Comparison of ENCODE assay signal across 10 cellular contexts in the genomic region with DNA sequence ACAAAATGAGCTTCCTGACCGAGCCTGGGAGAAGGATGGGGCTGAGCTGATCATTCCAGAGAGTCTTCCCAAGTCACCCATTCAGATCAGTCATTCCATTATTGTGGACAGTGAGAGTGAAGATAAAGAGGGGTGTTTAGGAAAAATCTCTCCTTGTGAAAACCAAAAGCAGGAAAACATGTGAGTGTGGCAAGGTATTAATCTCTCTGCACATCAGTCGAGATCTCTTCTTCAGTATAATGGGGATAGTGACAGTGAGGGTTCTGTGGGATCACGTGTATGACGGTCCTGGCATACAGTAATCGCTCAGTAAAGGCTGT. TPM values are rescaled to one million over a fixed set of nuclear protein-coding genes. Genes with fewer than 3 reads are reported as not detected.
DNase-seq lines count a peak whose midpoint lies in the region; ATAC-seq and TF ChIP-seq lines count a peak whose summit lies in the region.
"Had no signal": no experiment of that assay in that cellular context is flagged by ENCODE, and none has a peak within 500 bp of the region (broad histone marks: within the 10 kb centered on the region; RNA-seq: fewer than 3 reads in every experiment).

No MANE protein-coding gene starts in this region.

- H3K27me3 Mint-ChIP-seq in CD8-positive, alpha-beta T cell (ENCODE audit: low read depth), result no peaks in the 10 kb centered on the region
- peaks cover 16% of the 10 kb centered on the region for H3K27me3 Mint-ChIP-seq in glutamatergic neuron (ENCODE audit: unreplicated experiment)

- H3K4me3 ChIP-seq in CD8-positive, alpha-beta T cell (ENCODE audit: low read depth, low read length), result no peak overlapping the region
- peak overlapping the region; percentile 18; the same call in 1 of the 2 replicates for H3K4me3 ChIP-seq in SK-N-MC
- H3K4me3 ChIP-seq in gastrocnemius medialis, result peak overlapping the region; percentile 37 to 41 (median 39)

- no peaks in the 10 kb centered on the region for H3K36me3 ChIP-seq in CD8-positive, alpha-beta T cell (ENCODE audit: insufficient read depth, low read length)
- no peaks in the 10 kb centered on the region for H3K36me3 ChIP-seq in SK-N-MC (ENCODE audit: insufficient read depth, low read length)
- H3K36me3 ChIP-seq in gastrocnemius medialis, result no peaks in the 10 kb centered on the region

- DNase-seq in CD8-positive, alpha-beta T cell, result no peak
- no peak for DNase-seq in SK-N-MC (ENCODE audit: low read depth, low spot score)
- DNase-seq in glutamatergic neuron, result no peak
- DNase-seq in gastrocnemius medialis, result no peak
- no peak for DNase-seq in C1 segment of cervical spinal cord (lab: John Stamatoyannopoulos, UW)
- DNase-seq in HCEC 1CT, result no peak
- DNase-seq in sciatic nerve (ENCODE audit: low spot score), result no peak
- DNase-seq: DND-41; stimulated activated CD4-positive, alpha-beta T cell treated with anti-CD3 and anti-CD28 coated beads, Interleukin-4, amount 100 ng/mL, for 4 hours had no signal

- H3K27ac ChIP-seq in CD8-positive, alpha-beta T cell (ENCODE audit: low read depth, low read length), result no peak overlapping the region
- H3K27ac ChIP-seq in SK-N-MC (no peak overlapping the region), gastrocnemius medialis (peak overlapping the region; percentile 90 to 95 (median 92))

- in situ Hi-C loops in gastrocnemius medialis (cut with MboI; ENCODE audit: low sequenced_read_pairs in 4 of 4), result no loop called here

- peaks cover 38% of the 10 kb centered on the region for H3K4me1 Mint-ChIP-seq in CD8-positive, alpha-beta T cell (ENCODE audit: low read depth)
- peaks cover 62% of the 10 kb centered on the region for H3K4me1 Mint-ChIP-seq in glutamatergic neuron (ENCODE audit: low read depth, unreplicated experiment)

- H3K27ac Mint-ChIP-seq in CD8-positive, alpha-beta T cell, result peak overlapping the region; percentile 70
- peak overlapping the region; percentile 100 for H3K27ac Mint-ChIP-seq in glutamatergic neuron (ENCODE audit: unreplicated experiment)

- H3K9me3 Mint-ChIP-seq in CD8-positive, alpha-beta T cell, result no peaks in the 10 kb centered on the region
- peaks cover 24% of the 10 kb centered on the region for H3K9me3 Mint-ChIP-seq in glutamatergic neuron (ENCODE audit: unreplicated experiment)

- CTCF ChIA-PET in CD8-positive, alpha-beta T cell (lab: Charles Lee), result no interaction called here

- H3K4me1 ChIP-seq in CD8-positive, alpha-beta T cell (ENCODE audit: insufficient read depth, low read length), result no peaks in the 10 kb centered on the region
- peaks cover 77 to 79% of the 10 kb centered on the region in 2 donors for H3K4me1 ChIP-seq in gastrocnemius medialis

- POLR2A ChIA-PET in CD8-positive, alpha-beta T cell (lab: Charles Lee), result no interaction called here

- H3K27me3 ChIP-seq in CD8-positive, alpha-beta T cell (ENCODE audit: insufficient read depth, low read length), result no peaks in the 10 kb centered on the region
- H3K27me3 ChIP-seq in gastrocnemius medialis, result no peaks in the 10 kb centered on the region

- TF ChIP-seq POLR2A in gastrocnemius medialis (IDR thresholded peaks at IDR 0.05), result no peak

- H3K9ac ChIP-seq in SK-N-MC (ENCODE audit: insufficient read length), result no peak overlapping the region

- TF ChIP-seq CTCF in CD8-positive, alpha-beta T cell (IDR thresholded peaks at IDR 0.05), result no peak
- TF ChIP-seq CTCF in glutamatergic neuron (IDR thresholded peaks at IDR 0.05; ENCODE audit: partially characterized antibody, unreplicated experiment) (no peak), gastrocnemius medialis (IDR thresholded peaks at IDR 0.05 in 4 of 5, conservative IDR thresholded peaks at IDR 0.05 in 1 of 5) (no peak)

- H3K4me3 Mint-ChIP-seq in CD8-positive, alpha-beta T cell, result no peak overlapping the region
- peak overlapping the region; percentile 94 for H3K4me3 Mint-ChIP-seq in glutamatergic neuron (ENCODE audit: unreplicated experiment)

- intact Hi-C loops in CD8-positive, alpha-beta T cell (cut with DNase I, micrococcal nuclease), result no loop called here
- intact Hi-C loops in gastrocnemius medialis (cut with DNase I; ENCODE audit: low total_unique reads), result loop anchor here (2.0 to 10.0 kb wide), 2 partner anchors 41 to 415 kb away; partner anchors contain the start of gene AKTIP
- intact Hi-C loops in sciatic nerve (cut with DNase I), result no loop called here

- H3K36me3 Mint-ChIP-seq in CD8-positive, alpha-beta T cell, result no peaks in the 10 kb centered on the region
- H3K36me3 Mint-ChIP-seq in glutamatergic neuron (ENCODE audit: unreplicated experiment), result no peaks in the 10 kb centered on the region

- H3K9me3 ChIP-seq in CD8-positive, alpha-beta T cell (ENCODE audit: low read length), result no peaks in the 10 kb centered on the region
- H3K9me3 ChIP-seq in SK-N-MC (ENCODE audit: low read depth, low read length) (no peaks in the 10 kb centered on the region), gastrocnemius medialis (no peaks in the 10 kb centered on the region)

- ATAC-seq in CD8-positive, alpha-beta T cell, result no peak
- ATAC-seq in gastrocnemius medialis (no peak), HG03354 (IDR thresholded peaks at IDR 0.05; ENCODE audit: poor library complexity, severe bottlenecking, unreplicated experiment) (no peak), sciatic nerve (no peak)

RNA-seq across cellular contexts. Expression of gene CHD9, which starts 35.4 kb away (rescaled TPM):
- 10 to 100 TPM; 23.2 to 23.5 TPM for total RNA-seq in CD8-positive, alpha-beta T cell
- total RNA-seq in glutamatergic neuron (ENCODE audit: unreplicated experiment), result 120 TPM
- 10 to 100 TPM; 24.5 to 84.0 (median 48.2) TPM for total RNA-seq in gastrocnemius medialis
- total RNA-seq in sciatic nerve, result 137 TPM

RNA-seq across cellular contexts. Expression of gene CHD9NB, which starts 37.5 kb away (rescaled TPM):
- total RNA-seq in CD8-positive, alpha-beta T cell, result not detected
- total RNA-seq in glutamatergic neuron (ENCODE audit: unreplicated experiment), result 1.8 TPM
- total RNA-seq in gastrocnemius medialis, result under 1 TPM in 2 of 4 donors, not detected in 2; 0.13 to 0.72 TPM
- total RNA-seq in sciatic nerve, result 7.5 TPM

Comparison
In these comparisons a context has a peak if more than half of its experiments do, and no peak if none do; other contexts are left out.
1. H3K27ac ChIP-seq: peak in gastrocnemius medialis (4 of 4); none in CD8-positive, alpha-beta T cell (single experiment) and SK-N-MC (single experiment).